ENCODE assay signal across 20 cellular contexts in the genomic region with DNA sequence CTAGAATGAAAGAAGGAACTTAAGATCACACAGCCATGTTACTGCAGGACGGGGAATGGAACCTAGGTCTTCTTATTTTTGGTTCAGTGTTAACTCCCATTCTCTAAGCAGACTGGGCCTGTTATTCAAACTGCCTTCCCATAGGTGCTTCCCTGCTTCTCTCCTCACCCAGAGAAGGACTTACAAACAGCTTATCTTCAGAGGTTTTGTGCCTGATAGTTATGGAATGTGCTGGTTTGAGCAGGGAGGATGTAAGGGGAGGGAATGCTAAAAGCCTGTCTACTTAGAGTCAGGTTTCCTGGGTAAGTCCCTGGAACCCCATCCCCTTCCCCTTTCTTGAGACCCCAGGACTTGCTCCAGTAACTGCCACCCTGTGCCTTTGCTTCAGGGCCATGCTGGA. TPM values are rescaled to one million over a fixed set of nuclear protein-coding genes. Genes with fewer than 3 reads are reported as not detected.
DNase-seq lines count a peak whose midpoint lies in the region; ATAC-seq and TF ChIP-seq lines count a peak whose summit lies in the region.
"Had no signal": no experiment of that assay in that cellular context is flagged by ENCODE, and none has a peak within 500 bp of the region (broad histone marks: within the 10 kb centered on the region; RNA-seq: fewer than 3 reads in every experiment).

No MANE protein-coding gene starts in this region.

- BruUV-seq in Caco-2 (replicated peaks; lab: Mats Ljungman, UMichigan) (no TSS peak), PC-9 (replicated peaks; lab: Mats Ljungman, UMichigan) (no TSS peak)

- no peak for TF ChIP-seq CTCF in CD4-positive, alpha-beta T cell (IDR thresholded peaks at IDR 0.05)
- TF ChIP-seq CTCF in Caco-2 (IDR thresholded peaks at IDR 0.05; ENCODE audit: insufficient read depth in 1 of 2, low read depth in 1 of 2, low read length in 1 of 2, severe bottlenecking in 1 of 2, unreplicated experiment in 1 of 2) (no peak), fibroblast of pulmonary artery (IDR thresholded peaks at IDR 0.05; ENCODE audit: low read length, missing control alignments) (no peak), PC-9 (conservative IDR thresholded peaks at IDR 0.05) (no peak)

- peak overlapping the region; percentile 72 for H3K27ac ChIP-seq in CD4-positive, alpha-beta T cell (ENCODE audit: low read depth, low read length)
- no peak overlapping the region for H3K27ac ChIP-seq in PC-9

- no peaks in the 10 kb centered on the region for H3K36me3 ChIP-seq in Caco-2 (ENCODE audit: control insufficient read depth, insufficient read depth, low read length)
- H3K36me3 ChIP-seq in PC-9 (ENCODE audit: low read depth) = 0 out of 2 replicates have a peak, but pooled peaks cover 6% of the 10 kb centered on the region

- H4K20me1 ChIP-seq in PC-9 (ENCODE audit: insufficient read depth) = no peaks in the 10 kb centered on the region; the same call in none of the 2 replicates

- H3K36me3 Mint-ChIP-seq in CD4-positive, alpha-beta T cell (ENCODE audit: low read depth) = peaks cover 95% of the 10 kb centered on the region
- peaks cover 19% of the 10 kb centered on the region for H3K36me3 Mint-ChIP-seq in Caco-2 (ENCODE audit: insufficient read depth, unreplicated experiment)
- peaks cover 100% of the 10 kb centered on the region for H3K36me3 Mint-ChIP-seq in activated T-helper 17 cell treated with anti-CD3 and anti-CD28 coated beads, Interleukin-2, amount 50 U/mL, for 72 hours (ENCODE audit: low read depth)

- H3K4me1 ChIP-seq in Caco-2 (peaks cover 21% of the 10 kb centered on the region), PC-9 (replicated peaks; ENCODE audit: insufficient read depth) (peaks cover 13% of the 10 kb centered on the region)

- H3K9me3 Mint-ChIP-seq in CD4-positive, alpha-beta T cell = no peaks in the 10 kb centered on the region
- H3K9me3 Mint-ChIP-seq in Caco-2 (ENCODE audit: unreplicated experiment) = no peaks in the 10 kb centered on the region
- H3K9me3 Mint-ChIP-seq in activated T-helper 17 cell treated with anti-CD3 and anti-CD28 coated beads, Interleukin-2, amount 50 U/mL, for 72 hours = no peaks in the 10 kb centered on the region
- H3K9me3 Mint-ChIP-seq: HFFc6; stimulated activated memory B cell treated with anti-CD40 and anti-IgM and Interleukin-4, amounts not matched to agents 10 μg/mL and 1 μg/mL and 100 μg/mL, for 72 hours had no signal

- ATAC-seq in CD4-positive, alpha-beta T cell (ENCODE audit: poor library complexity) = no peak
- ATAC-seq in activated T-helper 17 cell treated with anti-CD3 and anti-CD28 coated beads, Interleukin-2, amount 50 U/mL, for 72 hours (replicated peaks) = no peak
- ATAC-seq in GM21447 (IDR thresholded peaks at IDR 0.05; ENCODE audit: unreplicated experiment) = no peak
- no peak for ATAC-seq in GM21737 (IDR thresholded peaks at IDR 0.05; ENCODE audit: unreplicated experiment)
- ATAC-seq: left lobe of liver; stimulated activated memory B cell treated with anti-CD40 and anti-IgM and Interleukin-4, amounts not matched to agents 10 μg/mL and 1 μg/mL and 100 μg/mL, for 72 hours had no signal

- CTCF ChIA-PET in CD4-positive, alpha-beta T cell (lab: Charles Lee) = interaction anchor here (1.0 to 3.8 kb wide), 4 partner anchors 20 to 275 kb away, joined by 3 to 15 read pairs (median 4); no protein-coding TSS in a partner anchor
- CTCF ChIA-PET in Caco-2 (lab: Charles Lee) (interaction anchor here (1.0 kb wide), 1 partner anchor 139 kb away, joined by 4 read pairs; no protein-coding TSS in a partner anchor), PC-9 (lab: Charles Lee) (no interaction called here)

- no peak overlapping the region for H3K4me3 ChIP-seq in Caco-2 (ENCODE audit: low read depth, low read length)
- no peak overlapping the region for H3K4me3 ChIP-seq in fibroblast of pulmonary artery (replicated peaks; ENCODE audit: low read depth, low read length)
- no peak overlapping the region for H3K4me3 ChIP-seq in PC-9

- peaks cover 23% of the 10 kb centered on the region for H3K79me2 ChIP-seq in PC-9 (ENCODE audit: low read depth)

- peaks cover 18% of the 10 kb centered on the region for H3F3A ChIP-seq in PC-9 (ENCODE audit: insufficient read depth, low read depth)

- POLR2A ChIA-PET in CD4-positive, alpha-beta T cell (lab: Charles Lee) = interaction anchor here (0.7 to 5.4 kb wide), 32 partner anchors 9 to 355 kb away, joined by 3 to 54 read pairs (median 5); a partner anchor contains a TSS
- POLR2A ChIA-PET in Caco-2 (lab: Charles Lee) = no interaction called here
- POLR2A ChIA-PET in PC-9 (lab: Charles Lee; ENCODE audit: unreplicated experiment) = interaction anchor here (0.7 to 0.8 kb wide), 2 partner anchors 24 to 43 kb away, joined by 3 to 5 read pairs; no protein-coding TSS in a partner anchor

- H3K9me2 ChIP-seq in PC-9 (ENCODE audit: insufficient read depth) = no peaks in the 10 kb centered on the region

- H3K4me3 Mint-ChIP-seq in CD4-positive, alpha-beta T cell = peak overlapping the region; percentile 96
- no peak overlapping the region for H3K4me3 Mint-ChIP-seq in Caco-2 (ENCODE audit: unreplicated experiment)
- peak overlapping the region; percentile 99 for H3K4me3 Mint-ChIP-seq in activated T-helper 17 cell treated with anti-CD3 and anti-CD28 coated beads, Interleukin-2, amount 50 U/mL, for 72 hours
- H3K4me3 Mint-ChIP-seq: B cell; HFFc6; stimulated activated memory B cell treated with anti-CD40 and anti-IgM and Interleukin-4, amounts not matched to agents 10 μg/mL and 1 μg/mL and 100 μg/mL, for 72 hours had no signal

- H3K27me3 Mint-ChIP-seq in CD4-positive, alpha-beta T cell = no peaks in the 10 kb centered on the region
- no peaks in the 10 kb centered on the region for H3K27me3 Mint-ChIP-seq in Caco-2 (ENCODE audit: insufficient read depth, unreplicated experiment)
- no peaks in the 10 kb centered on the region for H3K27me3 Mint-ChIP-seq in activated T-helper 17 cell treated with anti-CD3 and anti-CD28 coated beads, Interleukin-2, amount 50 U/mL, for 72 hours
- H3K27me3 Mint-ChIP-seq: B cell; stimulated activated memory B cell treated with anti-CD40 and anti-IgM and Interleukin-4, amounts not matched to agents 10 μg/mL and 1 μg/mL and 100 μg/mL, for 72 hours had no signal

- H3K4me2 ChIP-seq in PC-9 = no peak overlapping the region

- peaks cover 86% of the 10 kb centered on the region for H3K4me1 Mint-ChIP-seq in CD4-positive, alpha-beta T cell (ENCODE audit: low read depth)
- H3K4me1 Mint-ChIP-seq in Caco-2 (ENCODE audit: low read depth, unreplicated experiment) = peaks cover 26% of the 10 kb centered on the region
- H3K4me1 Mint-ChIP-seq in activated T-helper 17 cell treated with anti-CD3 and anti-CD28 coated beads, Interleukin-2, amount 50 U/mL, for 72 hours = peaks cover 52% of the 10 kb centered on the region

- intact Hi-C loops in CD4-positive, alpha-beta T cell (cut with DNase I, micrococcal nuclease) = loop anchor here (1.0 to 10.0 kb wide), 6 partner anchors 21 to 228 kb away; a partner anchor contains a TSS
- intact Hi-C loops in Caco-2 (cut with micrococcal nuclease; ENCODE audit: unreplicated experiment) = no loop called here
- intact Hi-C loops in PC-9 (cut with micrococcal nuclease; ENCODE audit: unreplicated experiment) = no loop called here

- no peaks in the 10 kb centered on the region for H3K9me3 ChIP-seq in CD4-positive, alpha-beta T cell (ENCODE audit: control insufficient read depth, low read length)
- H3K9me3 ChIP-seq in Caco-2 = no peaks in the 10 kb centered on the region
- no peaks in the 10 kb centered on the region for H3K9me3 ChIP-seq in PC-9 (ENCODE audit: insufficient read depth, low read depth)

- no peaks in the 10 kb centered on the region for H3K27me3 ChIP-seq in CD4-positive, alpha-beta T cell (ENCODE audit: control insufficient read depth, insufficient read depth, low read length)
- H3K27me3 ChIP-seq in Caco-2 (replicated peaks; ENCODE audit: control insufficient read depth, insufficient read depth, low read length) = no peaks in the 10 kb centered on the region
- no peaks in the 10 kb centered on the region for H3K27me3 ChIP-seq in PC-9 (ENCODE audit: insufficient read depth, low read depth)

- DNase-seq in CD4-positive, alpha-beta T cell = no peak
- DNase-seq in Caco-2 (no peak), fibroblast of pulmonary artery (ENCODE audit: low read depth) (peak; percentile 26), PC-9 (no peak), NCI-H1105 treated with DMSO at 0.1 percent for 48 hours (lab: John Stamatoyannopoulos, UW) (no peak)
- DNase-seq: activated CD4-positive, alpha-beta T cell treated with anti-CD3 and anti-CD28 coated beads for 48 hours; activated gamma-delta T cell treated with Interleukin-2 at 50 U/mL for 16 hours; DMS53; HFFc6; MM.1S; NCI-H187; NCI-H446 treated with DMSO at 0.1 percent for 48 hours; SIG-M5; T1000 had no signal

- H2AFZ ChIP-seq in PC-9 = no peak overlapping the region

- H3K27ac Mint-ChIP-seq in CD4-positive, alpha-beta T cell = peak overlapping the region; percentile 99
- H3K27ac Mint-ChIP-seq in Caco-2 (ENCODE audit: unreplicated experiment) = peak overlapping the region; percentile 61
- H3K27ac Mint-ChIP-seq in activated T-helper 17 cell treated with anti-CD3 and anti-CD28 coated beads, Interleukin-2, amount 50 U/mL, for 72 hours = peak overlapping the region; percentile 98
- H3K27ac Mint-ChIP-seq: B cell; HFFc6; stimulated activated memory B cell treated with anti-CD40 and anti-IgM and Interleukin-4, amounts not matched to agents 10 μg/mL and 1 μg/mL and 100 μg/mL, for 72 hours had no signal

RNA-seq across cellular contexts. Expression of a gene that starts 4.2 kb away (rescaled TPM):
- 10 to 100 TPM; 35.4 to 44.3 TPM for total RNA-seq in CD4-positive, alpha-beta T cell
- total RNA-seq in Caco-2 (2022) (53.7 and 68.1 TPM in 2 replicates), PC-9 (2021) (86.4 and 96.2 TPM in 2 replicates)
- 10 to 100 TPM; 60.2 to 62.8 TPM for total RNA-seq in activated T-helper 17 cell treated with anti-CD3 and anti-CD28 coated beads, Interleukin-2, amount 50 U/mL, for 72 hours

RNA-seq across cellular contexts. Expression of a gene that starts 30.1 kb away (rescaled TPM):
- 10 to 100 TPM; 60.3 to 63.0 TPM for total RNA-seq in CD4-positive, alpha-beta T cell
- 75.9 and 76.3 TPM in 2 replicates for total RNA-seq in Caco-2 (2022)
- 100 to 1,000 TPM; 236 to 258 TPM for total RNA-seq in activated T-helper 17 cell treated with anti-CD3 and anti-CD28 coated beads, Interleukin-2, amount 50 U/mL, for 72 hours
- total RNA-seq in PC-9 (2021) = 66.4 and 72.9 TPM in 2 replicates

RNA-seq across cellular contexts. Expression of a gene that starts 53.7 kb away (rescaled TPM):
- total RNA-seq in CD4-positive, alpha-beta T cell = 10 to 100 TPM; 58.7 to 64.7 TPM
- total RNA-seq in Caco-2 (2022) (72.7 and 74.3 TPM in 2 replicates), PC-9 (2021) (69.6 and 77.7 TPM in 2 replicates)
- total RNA-seq in activated T-helper 17 cell treated with anti-CD3 and anti-CD28 coated beads, Interleukin-2, amount 50 U/mL, for 72 hours = 10 to 100 TPM; 50.4 to 87.8 TPM

Comparison
In these comparisons a context has a peak if more than half of its experiments do, and no peak if none do; other contexts are left out.
1. intact Hi-C loops: an anchor here in CD4-positive, alpha-beta T cell (1.0 to 10.0 kb wide); none called in Caco-2 and PC-9.